In the genomic region with DNA sequence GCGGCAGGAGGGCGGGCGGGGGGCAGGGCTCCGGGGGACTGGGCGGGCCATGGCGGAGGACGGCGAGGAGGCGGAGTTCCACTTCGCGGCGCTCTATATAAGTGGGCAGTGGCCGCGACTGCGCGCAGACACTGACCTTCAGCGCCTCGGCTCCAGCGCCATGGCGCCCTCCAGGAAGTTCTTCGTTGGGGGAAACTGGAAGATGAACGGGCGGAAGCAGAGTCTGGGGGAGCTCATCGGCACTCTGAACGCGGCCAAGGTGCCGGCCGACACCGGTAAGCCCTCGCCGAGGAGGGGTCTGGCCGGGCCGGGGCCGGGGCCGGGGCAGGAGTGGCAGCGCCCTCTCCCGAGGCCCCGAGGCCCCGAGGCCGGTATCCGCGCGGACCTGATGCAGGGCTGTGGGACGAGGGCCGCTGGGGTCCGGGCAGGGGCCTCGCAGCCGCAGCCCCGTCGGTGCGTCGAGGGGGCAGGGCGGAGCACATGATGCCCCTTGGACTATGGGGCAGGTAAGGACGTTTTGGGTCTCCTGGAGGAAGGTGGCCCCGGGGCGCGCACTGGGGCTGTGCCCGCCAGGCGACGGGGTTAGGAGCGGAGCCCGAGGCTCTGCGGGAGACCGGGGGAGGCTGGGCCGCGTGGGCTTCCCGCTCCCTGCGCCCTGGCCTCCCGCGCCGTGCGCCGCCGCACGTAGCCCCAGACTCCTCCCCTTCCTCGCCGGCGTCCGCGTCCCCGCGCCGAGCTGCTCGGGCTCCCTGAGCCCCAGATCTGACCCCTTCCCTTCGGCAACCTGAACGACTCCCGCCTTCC, we compare ENCODE assay signal across 1 cellular context.
A peak's percentile ranks its signal among the peaks of the same experiment; 100 is the strongest.
TF ChIP-seq lines count a peak whose summit lies in the region.

A gene (plus strand): TSS at position 125 of the 804 bp plus-strand sequence. CDS start 36 bp downstream, at position 161.

TF ChIP-seq in HepG2, 621 proteins besides CTCF, POLR2A, EP300 and RAD21 (continued from another document and continues in another):
- TF ChIP-seq, protein P1, sequence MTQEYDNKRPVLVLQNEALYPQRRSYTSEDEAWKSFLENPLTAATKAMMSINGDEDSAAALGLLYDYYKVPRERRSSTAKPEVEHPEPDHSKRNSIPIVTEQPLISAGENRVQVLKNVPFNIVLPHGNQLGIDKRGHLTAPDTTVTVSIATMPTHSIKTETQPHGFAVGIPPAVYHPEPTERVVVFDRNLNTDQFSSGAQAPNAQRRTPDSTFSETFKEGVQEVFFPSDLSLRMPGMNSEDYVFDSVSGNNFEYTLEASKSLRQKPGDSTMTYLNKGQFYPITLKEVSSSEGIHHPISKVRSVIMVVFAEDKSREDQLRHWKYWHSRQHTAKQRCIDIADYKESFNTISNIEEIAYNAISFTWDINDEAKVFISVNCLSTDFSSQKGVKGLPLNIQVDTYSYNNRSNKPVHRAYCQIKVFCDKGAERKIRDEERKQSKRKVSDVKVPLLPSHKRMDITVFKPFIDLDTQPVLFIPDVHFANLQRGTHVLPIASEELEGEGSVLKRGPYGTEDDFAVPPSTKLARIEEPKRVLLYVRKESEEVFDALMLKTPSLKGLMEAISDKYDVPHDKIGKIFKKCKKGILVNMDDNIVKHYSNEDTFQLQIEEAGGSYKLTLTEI (CRISPR knock-in tag; conservative IDR thresholded peaks at IDR 0.05) = no peak
- TF ChIP-seq SIX4 (CRISPR knock-in tag; IDR thresholded peaks at IDR 0.05) (no peak), STAT5B (CRISPR knock-in tag; IDR thresholded peaks at IDR 0.05) (no peak), ZNF737 (CRISPR knock-in tag; IDR thresholded peaks at IDR 0.05; ENCODE audit: borderline replicate concordance) (no peak), ZNF326 (CRISPR knock-in tag; IDR thresholded peaks at IDR 0.05; ENCODE audit: borderline replicate concordance) (no peak), ZNF17 (CRISPR knock-in tag; IDR thresholded peaks at IDR 0.05) (no peak), PRMT3 (CRISPR knock-in tag; IDR thresholded peaks at IDR 0.05; ENCODE audit: borderline replicate concordance, low read depth) (no peak), SRSF1 (optimal IDR thresholded peaks at IDR 0.05; ENCODE audit: low read depth, low read length) (no peak), ZNF224 (CRISPR knock-in tag; IDR thresholded peaks at IDR 0.05) (no peak), ZNF3 (CRISPR knock-in tag; IDR thresholded peaks at IDR 0.05) (no peak), SMAD9 (CRISPR knock-in tag; IDR thresholded peaks at IDR 0.05) (no peak), ZNF724P (CRISPR knock-in tag; IDR thresholded peaks at IDR 0.05; ENCODE audit: borderline replicate concordance) (peak; percentile 63), CEBPG (CRISPR knock-in tag; IDR thresholded peaks at IDR 0.05) (no peak), RFX1 (IDR thresholded peaks at IDR 0.05) (no peak), FOXK2 (IDR thresholded peaks at IDR 0.05) (no peak), TOPORS (CRISPR knock-in tag; IDR thresholded peaks at IDR 0.05) (0 out of 2 replicates have a peak, but pooled peaks have one; percentile 74), SMAD1 (CRISPR knock-in tag; IDR thresholded peaks at IDR 0.05; ENCODE audit: borderline replicate concordance, low read depth) (no peak), BRD4 (CRISPR knock-in tag; IDR thresholded peaks at IDR 0.05) (no peak), ZNF841 (CRISPR knock-in tag; IDR thresholded peaks at IDR 0.05; ENCODE audit: borderline replicate concordance) (no peak; the same call in 1 of the 2 replicates), KLF6 (CRISPR knock-in tag; IDR thresholded peaks at IDR 0.05) (0 out of 2 replicates have a peak, but pooled peaks have one; percentile 81), ZNF292 (CRISPR knock-in tag; IDR thresholded peaks at IDR 0.05; ENCODE audit: borderline replicate concordance, low read depth) (no peak), FIP1L1 (IDR thresholded peaks at IDR 0.05; ENCODE audit: borderline replicate concordance, insufficient read depth, low read depth, low read length) (no peak)
- TF ChIP-seq, protein P2, sequence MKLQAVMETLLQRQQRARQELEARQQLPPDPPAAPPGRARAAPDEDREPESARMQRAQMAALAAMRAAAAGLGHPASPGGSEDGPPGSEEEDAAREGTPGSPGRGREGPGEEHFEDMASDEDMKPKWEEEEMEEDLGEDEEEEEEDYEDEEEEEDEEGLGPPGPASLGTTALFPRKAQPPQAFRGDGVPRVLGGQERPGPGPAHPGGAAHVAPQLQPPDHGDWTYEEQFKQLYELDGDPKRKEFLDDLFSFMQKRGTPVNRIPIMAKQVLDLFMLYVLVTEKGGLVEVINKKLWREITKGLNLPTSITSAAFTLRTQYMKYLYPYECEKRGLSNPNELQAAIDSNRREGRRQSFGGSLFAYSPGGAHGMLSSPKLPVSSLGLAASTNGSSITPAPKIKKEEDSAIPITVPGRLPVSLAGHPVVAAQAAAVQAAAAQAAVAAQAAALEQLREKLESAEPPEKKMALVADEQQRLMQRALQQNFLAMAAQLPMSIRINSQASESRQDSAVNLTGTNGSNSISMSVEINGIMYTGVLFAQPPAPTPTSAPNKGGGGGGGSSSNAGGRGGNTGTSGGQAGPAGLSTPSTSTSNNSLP (IDR thresholded peaks at IDR 0.05; ENCODE audit: low read depth, low read length) = no peak
- TF ChIP-seq, protein P3, sequence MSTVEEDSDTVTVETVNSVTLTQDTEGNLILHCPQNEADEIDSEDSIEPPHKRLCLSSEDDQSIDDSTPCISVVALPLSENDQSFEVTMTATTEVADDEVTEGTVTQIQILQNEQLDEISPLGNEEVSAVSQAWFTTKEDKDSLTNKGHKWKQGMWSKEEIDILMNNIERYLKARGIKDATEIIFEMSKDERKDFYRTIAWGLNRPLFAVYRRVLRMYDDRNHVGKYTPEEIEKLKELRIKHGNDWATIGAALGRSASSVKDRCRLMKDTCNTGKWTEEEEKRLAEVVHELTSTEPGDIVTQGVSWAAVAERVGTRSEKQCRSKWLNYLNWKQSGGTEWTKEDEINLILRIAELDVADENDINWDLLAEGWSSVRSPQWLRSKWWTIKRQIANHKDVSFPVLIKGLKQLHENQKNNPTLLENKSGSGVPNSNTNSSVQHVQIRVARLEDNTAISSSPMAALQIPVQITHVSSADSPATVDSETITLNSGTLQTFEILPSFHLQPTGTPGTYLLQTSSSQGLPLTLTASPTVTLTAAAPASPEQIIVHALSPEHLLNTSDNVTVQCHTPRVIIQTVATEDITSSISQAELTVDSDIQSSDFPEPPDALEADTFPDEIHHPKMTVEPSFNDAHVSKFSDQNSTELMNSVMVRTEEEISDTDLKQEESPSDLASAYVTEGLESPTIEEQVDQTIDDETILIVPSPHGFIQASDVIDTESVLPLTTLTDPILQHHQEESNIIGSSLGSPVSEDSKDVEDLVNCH (CRISPR knock-in tag; IDR thresholded peaks at IDR 0.05) = no peak
- TF ChIP-seq, protein P4, sequence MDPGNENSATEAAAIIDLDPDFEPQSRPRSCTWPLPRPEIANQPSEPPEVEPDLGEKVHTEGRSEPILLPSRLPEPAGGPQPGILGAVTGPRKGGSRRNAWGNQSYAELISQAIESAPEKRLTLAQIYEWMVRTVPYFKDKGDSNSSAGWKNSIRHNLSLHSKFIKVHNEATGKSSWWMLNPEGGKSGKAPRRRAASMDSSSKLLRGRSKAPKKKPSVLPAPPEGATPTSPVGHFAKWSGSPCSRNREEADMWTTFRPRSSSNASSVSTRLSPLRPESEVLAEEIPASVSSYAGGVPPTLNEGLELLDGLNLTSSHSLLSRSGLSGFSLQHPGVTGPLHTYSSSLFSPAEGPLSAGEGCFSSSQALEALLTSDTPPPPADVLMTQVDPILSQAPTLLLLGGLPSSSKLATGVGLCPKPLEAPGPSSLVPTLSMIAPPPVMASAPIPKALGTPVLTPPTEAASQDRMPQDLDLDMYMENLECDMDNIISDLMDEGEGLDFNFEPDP (CRISPR knock-in tag; conservative IDR thresholded peaks at IDR 0.05) = no peak
- TF ChIP-seq, protein P5, sequence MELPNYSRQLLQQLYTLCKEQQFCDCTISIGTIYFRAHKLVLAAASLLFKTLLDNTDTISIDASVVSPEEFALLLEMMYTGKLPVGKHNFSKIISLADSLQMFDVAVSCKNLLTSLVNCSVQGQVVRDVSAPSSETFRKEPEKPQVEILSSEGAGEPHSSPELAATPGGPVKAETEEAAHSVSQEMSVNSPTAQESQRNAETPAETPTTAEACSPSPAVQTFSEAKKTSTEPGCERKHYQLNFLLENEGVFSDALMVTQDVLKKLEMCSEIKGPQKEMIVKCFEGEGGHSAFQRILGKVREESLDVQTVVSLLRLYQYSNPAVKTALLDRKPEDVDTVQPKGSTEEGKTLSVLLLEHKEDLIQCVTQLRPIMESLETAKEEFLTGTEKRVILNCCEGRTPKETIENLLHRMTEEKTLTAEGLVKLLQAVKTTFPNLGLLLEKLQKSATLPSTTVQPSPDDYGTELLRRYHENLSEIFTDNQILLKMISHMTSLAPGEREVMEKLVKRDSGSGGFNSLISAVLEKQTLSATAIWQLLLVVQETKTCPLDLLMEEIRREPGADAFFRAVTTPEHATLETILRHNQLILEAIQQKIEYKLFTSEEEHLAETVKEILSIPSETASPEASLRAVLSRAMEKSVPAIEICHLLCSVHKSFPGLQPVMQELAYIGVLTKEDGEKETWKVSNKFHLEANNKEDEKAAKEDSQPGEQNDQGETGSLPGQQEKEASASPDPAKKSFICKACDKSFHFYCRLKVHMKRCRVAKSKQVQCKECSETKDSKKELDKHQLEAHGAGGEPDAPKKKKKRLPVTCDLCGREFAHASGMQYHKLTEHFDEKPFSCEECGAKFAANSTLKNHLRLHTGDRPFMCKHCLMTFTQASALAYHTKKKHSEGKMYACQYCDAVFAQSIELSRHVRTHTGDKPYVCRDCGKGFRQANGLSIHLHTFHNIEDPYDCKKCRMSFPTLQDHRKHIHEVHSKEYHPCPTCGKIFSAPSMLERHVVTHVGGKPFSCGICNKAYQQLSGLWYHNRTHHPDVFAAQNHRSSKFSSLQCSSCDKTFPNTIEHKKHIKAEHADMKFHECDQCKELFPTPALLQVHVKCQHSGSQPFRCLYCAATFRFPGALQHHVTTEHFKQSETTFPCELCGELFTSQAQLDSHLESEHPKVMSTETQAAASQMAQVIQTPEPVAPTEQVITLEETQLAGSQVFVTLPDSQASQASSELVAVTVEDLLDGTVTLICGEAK (IDR thresholded peaks at IDR 0.05) = no peak
- TF ChIP-seq, protein P5 (CRISPR knock-in tag; IDR thresholded peaks at IDR 0.05) = peak; percentile 60
- TF ChIP-seq, protein P6, sequence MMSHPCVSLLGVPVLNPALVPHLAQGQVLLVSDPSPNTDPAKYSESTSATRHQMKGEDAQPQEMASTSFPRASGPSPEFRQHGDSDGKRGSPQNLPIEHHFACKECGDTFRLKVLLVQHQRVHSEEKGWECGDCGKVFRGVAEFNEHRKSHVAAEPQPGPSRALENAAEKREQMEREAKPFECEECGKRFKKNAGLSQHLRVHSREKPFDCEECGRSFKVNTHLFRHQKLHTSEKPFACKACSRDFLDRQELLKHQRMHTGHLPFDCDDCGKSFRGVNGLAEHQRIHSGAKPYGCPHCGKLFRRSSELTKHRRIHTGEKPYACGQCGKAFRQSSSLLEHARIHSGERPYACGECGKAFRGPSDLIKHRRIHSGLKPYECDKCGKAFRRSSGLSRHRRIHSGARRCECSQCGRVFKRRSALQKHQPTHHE (CRISPR knock-in tag; IDR thresholded peaks at IDR 0.05; ENCODE audit: borderline replicate concordance) = peak; percentile 37; the same call in 1 of the 2 replicates
- TF ChIP-seq, protein P7, sequence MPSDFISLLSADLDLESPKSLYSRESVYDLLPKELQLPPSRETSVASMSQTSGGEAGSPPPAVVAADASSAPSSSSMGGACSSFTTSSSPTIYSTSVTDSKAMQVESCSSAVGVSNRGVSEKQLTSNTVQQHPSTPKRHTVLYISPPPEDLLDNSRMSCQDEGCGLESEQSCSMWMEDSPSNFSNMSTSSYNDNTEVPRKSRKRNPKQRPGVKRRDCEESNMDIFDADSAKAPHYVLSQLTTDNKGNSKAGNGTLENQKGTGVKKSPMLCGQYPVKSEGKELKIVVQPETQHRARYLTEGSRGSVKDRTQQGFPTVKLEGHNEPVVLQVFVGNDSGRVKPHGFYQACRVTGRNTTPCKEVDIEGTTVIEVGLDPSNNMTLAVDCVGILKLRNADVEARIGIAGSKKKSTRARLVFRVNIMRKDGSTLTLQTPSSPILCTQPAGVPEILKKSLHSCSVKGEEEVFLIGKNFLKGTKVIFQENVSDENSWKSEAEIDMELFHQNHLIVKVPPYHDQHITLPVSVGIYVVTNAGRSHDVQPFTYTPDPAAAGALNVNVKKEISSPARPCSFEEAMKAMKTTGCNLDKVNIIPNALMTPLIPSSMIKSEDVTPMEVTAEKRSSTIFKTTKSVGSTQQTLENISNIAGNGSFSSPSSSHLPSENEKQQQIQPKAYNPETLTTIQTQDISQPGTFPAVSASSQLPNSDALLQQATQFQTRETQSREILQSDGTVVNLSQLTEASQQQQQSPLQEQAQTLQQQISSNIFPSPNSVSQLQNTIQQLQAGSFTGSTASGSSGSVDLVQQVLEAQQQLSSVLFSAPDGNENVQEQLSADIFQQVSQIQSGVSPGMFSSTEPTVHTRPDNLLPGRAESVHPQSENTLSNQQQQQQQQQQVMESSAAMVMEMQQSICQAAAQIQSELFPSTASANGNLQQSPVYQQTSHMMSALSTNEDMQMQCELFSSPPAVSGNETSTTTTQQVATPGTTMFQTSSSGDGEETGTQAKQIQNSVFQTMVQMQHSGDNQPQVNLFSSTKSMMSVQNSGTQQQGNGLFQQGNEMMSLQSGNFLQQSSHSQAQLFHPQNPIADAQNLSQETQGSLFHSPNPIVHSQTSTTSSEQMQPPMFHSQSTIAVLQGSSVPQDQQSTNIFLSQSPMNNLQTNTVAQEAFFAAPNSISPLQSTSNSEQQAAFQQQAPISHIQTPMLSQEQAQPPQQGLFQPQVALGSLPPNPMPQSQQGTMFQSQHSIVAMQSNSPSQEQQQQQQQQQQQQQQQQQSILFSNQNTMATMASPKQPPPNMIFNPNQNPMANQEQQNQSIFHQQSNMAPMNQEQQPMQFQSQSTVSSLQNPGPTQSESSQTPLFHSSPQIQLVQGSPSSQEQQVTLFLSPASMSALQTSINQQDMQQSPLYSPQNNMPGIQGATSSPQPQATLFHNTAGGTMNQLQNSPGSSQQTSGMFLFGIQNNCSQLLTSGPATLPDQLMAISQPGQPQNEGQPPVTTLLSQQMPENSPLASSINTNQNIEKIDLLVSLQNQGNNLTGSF (CRISPR knock-in tag; IDR thresholded peaks at IDR 0.05) = no peak
